ENCODE assay signal across 8 cellular contexts in genomic region chr18:11981633-11982366, GRCh38. TPM values are rescaled to one million over a fixed set of nuclear protein-coding genes. Genes with fewer than 3 reads are reported as not detected.
DNase-seq lines count a peak whose midpoint lies in the region; ATAC-seq lines count a peak whose summit lies in the region.

No MANE protein-coding gene starts in this region.

- DNase-seq in NCI-H748 (lab: John Stamatoyannopoulos, UW; ENCODE audit: unreplicated experiment) (peak; percentile 77), NCI-H748 treated with DMSO at 0.1 percent for 48 hours (lab: John Stamatoyannopoulos, UW) (no peak), NCI-H2227 (lab: John Stamatoyannopoulos, UW; ENCODE audit: unreplicated experiment) (peak; percentile 65), left cardiac atrium (peak; percentile 51), retina (peak; percentile 82), NCI-H226 (no peak)
- peak; percentile 19 for DNase-seq in activated naive CD4-positive, alpha-beta T cell treated with anti-CD3 and anti-CD28 coated beads, Interleukin-2, amount 50 U/mL, for 16 hours

- peak; percentile 26 for ATAC-seq in HG02678 (IDR thresholded peaks at IDR 0.05; ENCODE audit: unreplicated experiment)
- peak; percentile 6 to 22 for ATAC-seq in left cardiac atrium

- intact Hi-C loops in left cardiac atrium (cut with DNase I), result loop anchor here in 1 of 2 donors (2.0 kb wide), 2 partner anchors 35 to 73 kb away; partner anchors contain the start of gene MPPE1

RNA-seq across cellular contexts. Expression of gene IMPA2, which starts 0.5 kb away (rescaled TPM):
- total RNA-seq in left cardiac atrium, result 10 to 100 TPM; 17.2 to 28.4 TPM

Comparison
In these comparisons a context has a peak if more than half of its experiments do, and no peak if none do; other contexts are left out.
1. DNase-seq: peak in NCI-H748 (single experiment), NCI-H2227 (single experiment), activated naive CD4-positive, alpha-beta T cell treated with anti-CD3 and anti-CD28 coated beads, Interleukin-2, amount 50 U/mL, for 16 hours (single experiment), left cardiac atrium (single experiment) and retina (single experiment); none in NCI-H748 treated with DMSO at 0.1 percent for 48 hours (single experiment) and NCI-H226 (single experiment).